Comparison of ENCODE assay signal across 16 cellular contexts in the genomic region with DNA sequence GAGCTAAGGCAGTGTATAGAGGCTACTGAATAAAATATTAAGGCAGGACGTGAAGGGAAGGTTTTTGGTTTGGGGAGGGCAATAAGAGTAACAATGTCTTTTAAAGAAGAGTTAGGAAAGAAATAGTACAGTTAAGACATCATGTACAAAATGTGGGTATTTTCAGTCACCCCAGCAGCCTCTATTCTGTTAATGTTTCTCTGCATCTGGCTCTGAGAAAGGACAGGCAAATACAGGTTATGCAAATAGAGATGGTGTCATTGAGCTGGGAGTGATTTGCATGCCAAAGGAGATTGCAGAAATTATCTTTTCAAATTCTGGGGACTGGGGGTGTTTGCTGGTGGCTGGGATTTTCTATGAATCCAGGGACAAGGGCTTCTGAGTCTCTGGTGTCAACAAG. TPM values are rescaled to one million over a fixed set of nuclear protein-coding genes. Genes with fewer than 3 reads are reported as not detected.
DNase-seq lines count a peak whose midpoint lies in the region; ATAC-seq lines count a peak whose summit lies in the region.
"Had no signal": no experiment of that assay in that cellular context is flagged by ENCODE, and none has a peak within 500 bp of the region (broad histone marks: within the 10 kb centered on the region; RNA-seq: fewer than 3 reads in every experiment).

No MANE protein-coding gene starts in this region.

- no peak for DNase-seq in HuH-7 (ENCODE audit: low spot score)
- DNase-seq in C1 segment of cervical spinal cord (lab: John Stamatoyannopoulos, UW), result no peak
- no peak for DNase-seq in natural killer cell treated with Interleukin-12 subunit alpha and Interleukin-12 subunit beta and Interleukin-15 and Interleukin-18, amount 100 ng/mL, for 72 hours (ENCODE audit: low spot score)
- DNase-seq in activated naive CD4-positive, alpha-beta T cell treated with anti-CD3 and anti-CD28 coated beads, Interleukin-2, amount 50 U/mL, for 16 hours, result no peak
- DNase-seq: ACHN; activated CD8-positive, alpha-beta T cell treated with anti-CD3 and anti-CD28 coated beads for 36 hours; cerebellar nuclear complex; DMS153; NCI-H1092 treated with DMSO at 0.1 percent for 48 hours had no signal

- ATAC-seq in GM18511 (IDR thresholded peaks at IDR 0.05; ENCODE audit: unreplicated experiment) (peak; percentile 82), GM21390 (IDR thresholded peaks at IDR 0.05; ENCODE audit: unreplicated experiment) (peak; percentile 76), HG02973 (IDR thresholded peaks at IDR 0.05; ENCODE audit: unreplicated experiment) (peak; percentile 86), HG03571 (IDR thresholded peaks at IDR 0.05; ENCODE audit: unreplicated experiment) (peak; percentile 82)
- ATAC-seq in natural killer cell treated with Interleukin-12 subunit alpha and Interleukin-12 subunit beta and Interleukin-15 and Interleukin-18, amount 100 ng/mL, for 72 hours, result no peak
- ATAC-seq: activated CD8-positive, alpha-beta T cell treated with anti-CD3 and anti-CD28 coated beads for 36 hours had no signal

- H3K27ac Mint-ChIP-seq in natural killer cell treated with Interleukin-12 subunit alpha and Interleukin-12 subunit beta and Interleukin-15 and Interleukin-18, amount 100 ng/mL, for 72 hours, result no peak overlapping the region
- H3K27ac Mint-ChIP-seq: activated CD8-positive, alpha-beta T cell treated with anti-CD3 and anti-CD28 coated beads for 36 hours had no signal

- H3K36me3 Mint-ChIP-seq in natural killer cell treated with Interleukin-12 subunit alpha and Interleukin-12 subunit beta and Interleukin-15 and Interleukin-18, amount 100 ng/mL, for 72 hours, result no peaks in the 10 kb centered on the region

- no peaks in the 10 kb centered on the region for H3K9me3 Mint-ChIP-seq in natural killer cell treated with Interleukin-12 subunit alpha and Interleukin-12 subunit beta and Interleukin-15 and Interleukin-18, amount 100 ng/mL, for 72 hours
- H3K9me3 Mint-ChIP-seq: activated CD8-positive, alpha-beta T cell treated with anti-CD3 and anti-CD28 coated beads for 36 hours had no signal

- no peak overlapping the region for H3K4me3 Mint-ChIP-seq in natural killer cell treated with Interleukin-12 subunit alpha and Interleukin-12 subunit beta and Interleukin-15 and Interleukin-18, amount 100 ng/mL, for 72 hours
- H3K4me3 Mint-ChIP-seq: activated CD8-positive, alpha-beta T cell treated with anti-CD3 and anti-CD28 coated beads for 36 hours; activated naive CD8-positive, alpha-beta T cell had no signal

- H3K4me1 Mint-ChIP-seq in natural killer cell treated with Interleukin-12 subunit alpha and Interleukin-12 subunit beta and Interleukin-15 and Interleukin-18, amount 100 ng/mL, for 72 hours (ENCODE audit: low read depth in 2 of 2), result peaks cover 0 to 2% of the 10 kb centered on the region in 2 donors

- peaks cover 25 to 26% of the 10 kb centered on the region in 2 donors for H3K27me3 Mint-ChIP-seq in natural killer cell treated with Interleukin-12 subunit alpha and Interleukin-12 subunit beta and Interleukin-15 and Interleukin-18, amount 100 ng/mL, for 72 hours
- H3K27me3 Mint-ChIP-seq: activated CD8-positive, alpha-beta T cell treated with anti-CD3 and anti-CD28 coated beads for 36 hours; activated naive CD8-positive, alpha-beta T cell had no signal

RNA-seq across cellular contexts. Expression of a gene that starts 6.7 kb away (rescaled TPM):
- total RNA-seq in natural killer cell treated with Interleukin-12 subunit alpha and Interleukin-12 subunit beta and Interleukin-15 and Interleukin-18, amount 100 ng/mL, for 72 hours, result not detected
- total RNA-seq: activated CD8-positive, alpha-beta T cell treated with anti-CD3 and anti-CD28 coated beads for 36 hours; right atrium auricular region had no signal

RNA-seq across cellular contexts. Expression of a gene that starts 27.9 kb away (rescaled TPM):
- under 1 TPM in 1 of 2 donors, not detected in 1; 0.21 TPM for total RNA-seq in natural killer cell treated with Interleukin-12 subunit alpha and Interleukin-12 subunit beta and Interleukin-15 and Interleukin-18, amount 100 ng/mL, for 72 hours

RNA-seq across cellular contexts. Expression of a gene that starts 41.1 kb away (rescaled TPM):
- not detected for total RNA-seq in natural killer cell treated with Interleukin-12 subunit alpha and Interleukin-12 subunit beta and Interleukin-15 and Interleukin-18, amount 100 ng/mL, for 72 hours
- total RNA-seq: activated CD8-positive, alpha-beta T cell treated with anti-CD3 and anti-CD28 coated beads for 36 hours; right atrium auricular region; temporal lobe had no signal

RNA-seq across cellular contexts. Expression of a gene that starts 55.4 kb away (rescaled TPM):
- total RNA-seq in natural killer cell treated with Interleukin-12 subunit alpha and Interleukin-12 subunit beta and Interleukin-15 and Interleukin-18, amount 100 ng/mL, for 72 hours, result 100 to 1,000 TPM in 1 of 2 donors, 10 to 100 TPM in 1; 81.6 to 114 TPM

Comparison
In these comparisons a context has a peak if more than half of its experiments do, and no peak if none do; other contexts are left out.
1. ATAC-seq: peak in GM18511 (single experiment), GM21390 (single experiment), HG02973 (single experiment) and HG03571 (single experiment); none in natural killer cell treated with Interleukin-12 subunit alpha and Interleukin-12 subunit beta and Interleukin-15 and Interleukin-18, amount 100 ng/mL, for 72 hours (0 of 2).